Comparison of ENCODE assay signal across 24 cellular contexts in the genomic region with DNA sequence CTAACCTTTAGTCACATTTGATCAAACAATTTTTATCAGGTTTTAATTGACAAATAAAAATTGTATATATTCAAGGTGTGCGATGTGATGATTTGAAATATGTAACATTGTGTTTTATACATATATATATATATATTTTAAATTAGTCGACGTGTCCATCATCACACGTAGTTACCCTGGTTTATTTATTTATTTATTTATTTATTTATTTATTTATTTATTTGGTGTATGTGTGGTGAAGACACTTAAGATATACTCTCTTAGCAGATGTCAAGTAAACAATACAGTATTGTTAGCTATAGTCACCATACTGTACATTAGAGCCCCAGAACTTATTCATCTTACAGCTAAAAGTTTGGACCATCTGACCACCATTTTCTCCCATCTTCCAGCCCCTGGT.
"Had no signal": no experiment of that assay in that cellular context is flagged by ENCODE, and none has a peak within 500 bp of the region (broad histone marks: within the 10 kb centered on the region; RNA-seq: fewer than 3 reads in every experiment).

No MANE protein-coding gene starts in this region.

- DNase-seq: naive thymus-derived CD4-positive, alpha-beta T cell; natural killer cell; occipital lobe; ovary; posterior cingulate gyrus; psoas muscle; right cardiac atrium; right lobe of liver; sigmoid colon; small intestine; stimulated activated CD4-positive, alpha-beta T cell treated with anti-CD3 and anti-CD28 coated beads, Interleukin-15, amount 100 ng/mL, for 24 hours; stimulated activated CD4-positive, alpha-beta T cell treated with anti-CD3 and anti-CD28 coated beads, Interleukin-2, amount 100 ng/mL, for 24 hours; stimulated activated CD4-positive, alpha-beta T cell treated with anti-CD3 and anti-CD28 coated beads, Interleukin-2, amount 100 ng/mL, for 48 hours; stimulated activated CD4-positive, alpha-beta T cell treated with anti-CD3 and anti-CD28 coated beads, Interleukin-4, amount 100 ng/mL, for 24 hours; stimulated activated naive B cell treated with anti-CD40 and anti-IgM and Interleukin-4, amounts not matched to agents 10 μg/mL and 1 μg/mL and 100 μg/mL, for 72 hours; stimulated activated naive CD4-positive, alpha-beta T cell treated with Interleukin-2 at 50 U/mL for 16 hours; stomach; thyroid gland; upper lobe of right lung had no signal

- H3K27ac ChIP-seq: neural progenitor cell, ovary, parathyroid adenoma, psoas muscle, right lobe of liver, sigmoid colon, stomach, thoracic aorta, thyroid gland, tibial nerve, upper lobe of right lung, vagina had no signal

- H3K27me3 ChIP-seq: neural progenitor cell, ovary, right lobe of liver, sigmoid colon, stomach, thyroid gland, tibial nerve, upper lobe of right lung, vagina had no signal

- FAIRE-seq: small intestine had no signal

- H3K4me1 ChIP-seq: parathyroid adenoma, psoas muscle, right lobe of liver, stomach, thyroid gland, upper lobe of right lung, vagina had no signal

- H3K9me3 ChIP-seq: ovary, psoas muscle, right lobe of liver, sigmoid colon, stomach, thoracic aorta, thyroid gland, tibial nerve, upper lobe of right lung, vagina had no signal

- H3K4me3 ChIP-seq: neural progenitor cell, ovary, psoas muscle, right lobe of liver, sigmoid colon, stomach, thoracic aorta, thyroid gland, tibial nerve, upper lobe of right lung, vagina had no signal

- H3K36me3 ChIP-seq: neural progenitor cell, ovary, right lobe of liver, sigmoid colon, stomach, thoracic aorta, thyroid gland, tibial nerve, upper lobe of right lung, vagina had no signal
